8 cellular contexts compared by ENCODE assay signal in genomic region chr7:151057038-151057736, GRCh38. TPM values are rescaled to one million over a fixed set of nuclear protein-coding genes. Genes with fewer than 3 reads are reported as not detected.
DNase-seq lines count a peak whose midpoint lies in the region; ATAC-seq and TF ChIP-seq lines count a peak whose summit lies in the region.

No MANE protein-coding gene starts in this region.

- peak overlapping the region; percentile 94 for H2AK9ac ChIP-seq in IMR-90 (replicated peaks; ENCODE audit: low read depth, low read length, poor library complexity)

- no peak for TF ChIP-seq CTCF in GM12865 (IDR thresholded peaks at IDR 0.05; ENCODE audit: insufficient read depth, low read depth, low read length, missing control alignments)
- no peak for TF ChIP-seq CTCF in IMR-90 (conservative IDR thresholded peaks at IDR 0.05; ENCODE audit: low read depth, low read length)
- TF ChIP-seq CTCF in brain microvascular endothelial cell (IDR thresholded peaks at IDR 0.05; ENCODE audit: low read depth, low read length, missing control alignments) = no peak
- no peak for TF ChIP-seq CTCF in mesothelial cell of epicardium (IDR thresholded peaks at IDR 0.05; ENCODE audit: unreplicated experiment)
- no peak for TF ChIP-seq CTCF in GM13976 (IDR thresholded peaks at IDR 0.05; ENCODE audit: borderline replicate concordance, control extremely low read depth, extremely low read depth, insufficient read depth, missing control alignments)

- no peak overlapping the region for H3K18ac ChIP-seq in IMR-90 (ENCODE audit: low read depth, low read length)

- WGBS in IMR-90 (ENCODE audit: extremely low coverage in 2 of 2, insufficient read length in 1 of 2), 2 experiments = 3% methylated on average over 16 of the region's 26 CpGs; no CpG with 5 or more reads in 1 of the 2 experiments

- peak overlapping the region; percentile 64 for H3K4me3 ChIP-seq in GM12865 (ENCODE audit: low read depth, low read length)
- H3K4me3 ChIP-seq in IMR-90 (ENCODE audit: insufficient read depth, low read depth, low read length) = peak overlapping the region; percentile 67
- H3K4me3 ChIP-seq in brain microvascular endothelial cell (ENCODE audit: low read depth, low read length) = peak overlapping the region; percentile 76

- H3K4me3 Mint-ChIP-seq in mesothelial cell of epicardium = peak overlapping the region; percentile 79

- H3K14ac ChIP-seq in IMR-90 (replicated peaks; ENCODE audit: low read depth, low read length) = peak overlapping the region; percentile 92

- H4K91ac ChIP-seq in IMR-90 (ENCODE audit: insufficient read depth, low read depth, low read length) = peak overlapping the region; percentile 77

- peak; percentile 13 for ATAC-seq in GM21717 (IDR thresholded peaks at IDR 0.05; ENCODE audit: unreplicated experiment)
- peak; percentile 8 for ATAC-seq in IMR-90 (ENCODE audit: low read depth)

- peak overlapping the region; percentile 90 for H4K8ac ChIP-seq in IMR-90 (ENCODE audit: low read depth in 2 of 2, low read length in 2 of 2)

- H3K27ac ChIP-seq in IMR-90 (ENCODE audit: insufficient read depth, low read length) (peak overlapping the region; percentile 45), brain microvascular endothelial cell (no peak overlapping the region)

- no peak overlapping the region; the same call in 2 of the 3 replicates for H2BK15ac ChIP-seq in IMR-90 (ENCODE audit: low read depth, low read length)

- no peak for TF ChIP-seq RAD21 in IMR-90 (IDR thresholded peaks at IDR 0.05; ENCODE audit: low read length)

- no peaks in the 10 kb centered on the region for H3K36me3 ChIP-seq in IMR-90 (ENCODE audit: control insufficient read depth, insufficient read depth, low read length)
- H3K36me3 ChIP-seq in brain microvascular endothelial cell (replicated peaks) = peaks cover 3% of the 10 kb centered on the region

- no peak for TF ChIP-seq POLR2A in IMR-90 (IDR thresholded peaks at IDR 0.05; ENCODE audit: low read depth, low read length)

- POLR2A ChIA-PET in IMR-90 (lab: Charles Lee; ENCODE audit: unreplicated experiment) = no interaction called here

- no peak overlapping the region for H2BK20ac ChIP-seq in IMR-90 (ENCODE audit: low read depth, low read length)

- peaks cover 4% of the 10 kb centered on the region for H3K27me3 Mint-ChIP-seq in mesothelial cell of epicardium (ENCODE audit: low read depth)

- H3K4me1 ChIP-seq in IMR-90 (ENCODE audit: control insufficient read depth, insufficient read depth, low read length) = peaks cover 34% of the 10 kb centered on the region

- H3K23ac ChIP-seq in IMR-90 (ENCODE audit: low read depth, low read length) = peak overlapping the region; percentile 82; the same call in 1 of the 2 replicates

- peaks cover 11% of the 10 kb centered on the region; the same call in 1 of the 2 replicates for H3K9me1 ChIP-seq in IMR-90 (ENCODE audit: insufficient read depth, low read length)

- H3K27ac Mint-ChIP-seq in mesothelial cell of epicardium = peak overlapping the region; percentile 98

- peak overlapping the region; percentile 84 for H3K56ac ChIP-seq in IMR-90 (ENCODE audit: extremely low read depth, insufficient read depth, low read length)

- peaks cover 45% of the 10 kb centered on the region for H3K4me1 Mint-ChIP-seq in mesothelial cell of epicardium

- no peak overlapping the region for H2BK120ac ChIP-seq in IMR-90 (ENCODE audit: low read depth, low read length)

- H4K5ac ChIP-seq in IMR-90 (ENCODE audit: low read depth, low read length) = peak overlapping the region; percentile 17

- DNase-seq in GM12865 (ENCODE audit: low read depth) (no peak), IMR-90 (no peak), brain microvascular endothelial cell (no peak), mesothelial cell of epicardium (ENCODE audit: low spot score in 2 of 2, unreplicated experiment in 2 of 2) (no peak), NCI-H1092 (lab: John Stamatoyannopoulos, UW) (no peak), HK-2 (ENCODE audit: unreplicated experiment) (no peak), GM13976 (ENCODE audit: low spot score) (no peak)

- H3K79me1 ChIP-seq in IMR-90 (ENCODE audit: low read depth in 1 of 2, low read length in 2 of 2) = peaks cover 16 to 48% of the 10 kb centered on the region in 2 experiments

- no peaks in the 10 kb centered on the region for H3K9me3 Mint-ChIP-seq in mesothelial cell of epicardium

- in situ Hi-C loops in IMR-90 (cut with MboI; ENCODE audit: low sequenced_read_pairs) (no loop called here), brain microvascular endothelial cell (cut with HindIII; ENCODE audit: low pct_ligation_motif_present, low sequenced_read_pairs) (no loop called here), GM13976 (cut with MboI; ENCODE audit: low sequenced_read_pairs, unreplicated experiment) (no loop called here)

- dilution Hi-C loops in IMR-90 (cut with HindIII; ENCODE audit: low sequenced_read_pairs, unreplicated experiment) = no loop called here

- H4K20me1 ChIP-seq in IMR-90 (ENCODE audit: insufficient read depth, low read length) = peaks cover 10% of the 10 kb centered on the region; the same call in 1 of the 2 replicates

- H3K9ac ChIP-seq in IMR-90 (ENCODE audit: low read depth, low read length) = peak overlapping the region; percentile 88

- BruUV-seq in IMR-90 (replicated peaks; lab: Mats Ljungman, UMichigan) = no TSS peak

- intact Hi-C loops in IMR-90 (cut with micrococcal nuclease) = no loop called here

- CTCF ChIA-PET in IMR-90 (lab: Yijun Ruan, JAX) = interaction anchor here (0.8 kb wide), 1 partner anchor 1770 kb away, joined by 3 read pairs; no protein-coding TSS in a partner anchor

- no peaks in the 10 kb centered on the region for H3K9me3 ChIP-seq in IMR-90 (ENCODE audit: control insufficient read depth, insufficient read depth, low read length)

- H2BK5ac ChIP-seq in IMR-90 (ENCODE audit: low read depth, low read length, poor library complexity, severe bottlenecking) = peak overlapping the region; percentile 20

- peak overlapping the region; percentile 81 for H3K4me2 ChIP-seq in IMR-90 (ENCODE audit: low read depth, low read length)

- H2AFZ ChIP-seq in IMR-90 (replicated peaks; ENCODE audit: low read length, poor library complexity) = peak overlapping the region; percentile 92

- H3K27me3 ChIP-seq in IMR-90 (ENCODE audit: control insufficient read depth, insufficient read depth, low read length) = no peaks in the 10 kb centered on the region
- no peaks in the 10 kb centered on the region for H3K27me3 ChIP-seq in brain microvascular endothelial cell (replicated peaks)

- H2AK5ac ChIP-seq in IMR-90 (ENCODE audit: low read depth, low read length) = peak overlapping the region; percentile 78; the same call in 1 of the 2 replicates

- H3K36me3 Mint-ChIP-seq in mesothelial cell of epicardium = peaks cover 9% of the 10 kb centered on the region

- peak overlapping the region; percentile 76 for H3K4ac ChIP-seq in IMR-90 (ENCODE audit: low read depth, low read length)

TF ChIP-seq in IMR-90, 13 proteins besides CTCF, POLR2A, EP300 and RAD21 (continues in another document):
- no peak for TF ChIP-seq RCOR1 (IDR thresholded peaks at IDR 0.05; ENCODE audit: insufficient replicate concordance, low read length)
- no peak for TF ChIP-seq MAFK (IDR thresholded peaks at IDR 0.05; ENCODE audit: low read depth, low read length)
- TF ChIP-seq CHD1 (IDR thresholded peaks at IDR 0.05; ENCODE audit: low read depth, low read length) = no peak
- no peak for TF ChIP-seq CEBPB (IDR thresholded peaks at IDR 0.05; ENCODE audit: low read depth, low read length)
- TF ChIP-seq MXI1 (IDR thresholded peaks at IDR 0.05; ENCODE audit: borderline replicate concordance, low read depth, low read length) = no peak
- TF ChIP-seq MAZ (IDR thresholded peaks at IDR 0.05; ENCODE audit: borderline replicate concordance, low read depth, low read length) = no peak
- TF ChIP-seq USF2 (IDR thresholded peaks at IDR 0.05; ENCODE audit: low read depth, low read length) = no peak
- TF ChIP-seq SMC3 (IDR thresholded peaks at IDR 0.05; ENCODE audit: low read depth, low read length) = no peak

RNA-seq across cellular contexts. Expression of gene CDK5, which starts 0.5 kb away (rescaled TPM):
- total RNA-seq in IMR-90 (2012; rRNA removed) (22.4 and 24.7 TPM in 2 replicates), mesothelial cell of epicardium (17.0 to 17.5 TPM (median 17.4 TPM) in 3 replicates)
- 34.8 and 45.6 TPM in 2 replicates for polyA plus RNA-seq in IMR-90 (2012; rRNA removed)
- polyA plus RNA-seq in IMR-90 (2012; cell fraction: cytosol; rRNA removed) = 29.1 and 41.6 TPM in 2 replicates
- polyA plus RNA-seq in IMR-90 (2012; cell fraction: nucleus; rRNA removed; ENCODE audit: low replicate concordance) = 16.0 and 19.1 TPM in 2 replicates

RNA-seq across cellular contexts. Expression of gene SLC4A2, which starts 2.2 kb away (rescaled TPM):
- 25.3 and 29.6 TPM in 2 replicates for total RNA-seq in IMR-90 (2012; rRNA removed)
- polyA plus RNA-seq in IMR-90 (2012; rRNA removed) = 91.0 and 112 TPM in 2 replicates
- polyA plus RNA-seq in IMR-90 (2012; cell fraction: cytosol; rRNA removed) = 70.2 and 89.3 TPM in 2 replicates
- polyA plus RNA-seq in IMR-90 (2012; cell fraction: nucleus; rRNA removed; ENCODE audit: low replicate concordance) = 205 and 510 TPM in 2 replicates
- total RNA-seq in mesothelial cell of epicardium = 236 to 249 TPM (median 243 TPM) in 3 replicates

RNA-seq across cellular contexts. Expression of gene ASIC3, which starts 8.9 kb away (rescaled TPM):
- not detected in 2 replicates for total RNA-seq in IMR-90 (2012; rRNA removed)
- polyA plus RNA-seq in IMR-90 (2012; rRNA removed) = 0.70 and 0.74 TPM in 2 replicates
- 0.21 and 0.38 TPM in 2 replicates for polyA plus RNA-seq in IMR-90 (2012; cell fraction: cytosol; rRNA removed)
- 4.8 and 9.1 TPM in 2 replicates for polyA plus RNA-seq in IMR-90 (2012; cell fraction: nucleus; rRNA removed; ENCODE audit: low replicate concordance)
- total RNA-seq in mesothelial cell of epicardium = 6.1 to 7.9 TPM (median 7.2 TPM) in 3 replicates

RNA-seq across cellular contexts. Expression of gene FASTK, which starts 23.4 kb away (rescaled TPM):
- total RNA-seq in IMR-90 (2012; rRNA removed) = 41.9 and 53.8 TPM in 2 replicates
- 115 and 127 TPM in 2 replicates for polyA plus RNA-seq in IMR-90 (2012; rRNA removed)
- polyA plus RNA-seq in IMR-90 (2012; cell fraction: cytosol; rRNA removed) = 99.0 and 130 TPM in 2 replicates
- 430 and 1,164 TPM in 2 replicates for polyA plus RNA-seq in IMR-90 (2012; cell fraction: nucleus; rRNA removed; ENCODE audit: low replicate concordance)
- 86.8 to 97.6 TPM (median 92.5 TPM) in 3 replicates for total RNA-seq in mesothelial cell of epicardium

RNA-seq across cellular contexts. Expression of gene TMUB1, which starts 26.1 kb away (rescaled TPM):
- total RNA-seq in IMR-90 (2012; rRNA removed) (6.8 and 7.8 TPM in 2 replicates), mesothelial cell of epicardium (34.7 to 38.4 TPM (median 36.5 TPM) in 3 replicates)
- 29.8 and 38.3 TPM in 2 replicates for polyA plus RNA-seq in IMR-90 (2012; rRNA removed)
- 24.3 and 48.1 TPM in 2 replicates for polyA plus RNA-seq in IMR-90 (2012; cell fraction: cytosol; rRNA removed)
- polyA plus RNA-seq in IMR-90 (2012; cell fraction: nucleus; rRNA removed; ENCODE audit: low replicate concordance) = 34.7 and 60.3 TPM in 2 replicates
